ENCODE assay signal across 2 cellular contexts in the genomic region with DNA sequence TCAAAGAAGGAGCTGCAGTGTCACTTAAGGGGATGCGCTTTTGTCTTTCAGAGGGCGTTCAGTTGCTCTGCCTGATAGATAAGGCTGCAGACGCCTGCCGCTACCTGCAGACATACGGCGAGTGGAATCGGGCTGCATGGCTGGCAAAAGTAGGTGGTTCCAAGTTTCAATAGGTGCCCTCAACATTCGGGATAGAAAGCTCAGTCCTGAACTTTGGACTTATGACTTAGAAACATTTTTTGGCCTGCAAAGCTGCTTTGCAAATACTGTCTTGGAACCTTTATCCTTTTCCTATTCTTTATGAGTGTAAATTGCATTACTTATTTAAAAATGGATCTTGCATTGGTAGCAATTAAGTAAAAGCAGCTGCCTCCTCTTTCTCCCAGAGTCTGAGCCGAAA.
TF ChIP-seq lines count a peak whose summit lies in the region.

No MANE protein-coding gene starts in this region.

TF ChIP-seq in liver, 16 proteins besides CTCF, POLR2A, EP300 and RAD21 (continued from another document):
- TF ChIP-seq REST (IDR thresholded peaks at IDR 0.05), result no peak
- TF ChIP-seq FOXA1 (IDR thresholded peaks at IDR 0.05), result no peak
- TF ChIP-seq FOXA2 (IDR thresholded peaks at IDR 0.05), result no peak

TF ChIP-seq in HepG2, 621 proteins besides CTCF, POLR2A, EP300 and RAD21 (continued from another document):
- TF ChIP-seq, protein P1, sequence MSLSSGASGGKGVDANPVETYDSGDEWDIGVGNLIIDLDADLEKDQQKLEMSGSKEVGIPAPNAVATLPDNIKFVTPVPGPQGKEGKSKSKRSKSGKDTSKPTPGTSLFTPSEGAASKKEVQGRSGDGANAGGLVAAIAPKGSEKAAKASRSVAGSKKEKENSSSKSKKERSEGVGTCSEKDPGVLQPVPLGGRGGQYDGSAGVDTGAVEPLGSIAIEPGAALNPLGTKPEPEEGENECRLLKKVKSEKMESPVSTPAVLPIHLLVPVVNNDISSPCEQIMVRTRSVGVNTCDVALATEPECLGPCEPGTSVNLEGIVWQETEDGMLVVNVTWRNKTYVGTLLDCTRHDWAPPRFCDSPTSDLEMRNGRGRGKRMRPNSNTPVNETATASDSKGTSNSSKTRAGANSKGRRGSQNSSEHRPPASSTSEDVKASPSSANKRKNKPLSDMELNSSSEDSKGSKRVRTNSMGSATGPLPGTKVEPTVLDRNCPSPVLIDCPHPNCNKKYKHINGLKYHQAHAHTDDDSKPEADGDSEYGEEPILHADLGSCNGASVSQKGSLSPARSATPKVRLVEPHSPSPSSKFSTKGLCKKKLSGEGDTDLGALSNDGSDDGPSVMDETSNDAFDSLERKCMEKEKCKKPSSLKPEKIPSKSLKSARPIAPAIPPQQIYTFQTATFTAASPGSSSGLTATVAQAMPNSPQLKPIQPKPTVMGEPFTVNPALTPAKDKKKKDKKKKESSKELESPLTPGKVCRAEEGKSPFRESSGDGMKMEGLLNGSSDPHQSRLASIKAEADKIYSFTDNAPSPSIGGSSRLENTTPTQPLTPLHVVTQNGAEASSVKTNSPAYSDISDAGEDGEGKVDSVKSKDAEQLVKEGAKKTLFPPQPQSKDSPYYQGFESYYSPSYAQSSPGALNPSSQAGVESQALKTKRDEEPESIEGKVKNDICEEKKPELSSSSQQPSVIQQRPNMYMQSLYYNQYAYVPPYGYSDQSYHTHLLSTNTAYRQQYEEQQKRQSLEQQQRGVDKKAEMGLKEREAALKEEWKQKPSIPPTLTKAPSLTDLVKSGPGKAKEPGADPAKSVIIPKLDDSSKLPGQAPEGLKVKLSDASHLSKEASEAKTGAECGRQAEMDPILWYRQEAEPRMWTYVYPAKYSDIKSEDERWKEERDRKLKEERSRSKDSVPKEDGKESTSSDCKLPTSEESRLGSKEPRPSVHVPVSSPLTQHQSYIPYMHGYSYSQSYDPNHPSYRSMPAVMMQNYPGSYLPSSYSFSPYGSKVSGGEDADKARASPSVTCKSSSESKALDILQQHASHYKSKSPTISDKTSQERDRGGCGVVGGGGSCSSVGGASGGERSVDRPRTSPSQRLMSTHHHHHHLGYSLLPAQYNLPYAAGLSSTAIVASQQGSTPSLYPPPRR (CRISPR knock-in tag; IDR thresholded peaks at IDR 0.05; ENCODE audit: borderline replicate concordance), result no peak
- TF ChIP-seq MZF1 (CRISPR knock-in tag; IDR thresholded peaks at IDR 0.05; ENCODE audit: borderline replicate concordance) (no peak), ZNF772 (CRISPR knock-in tag; IDR thresholded peaks at IDR 0.05) (no peak), ZKSCAN1 (IDR thresholded peaks at IDR 0.05; ENCODE audit: low read length) (no peak)
